1 cellular context compared by ENCODE assay signal in genomic region chr17:37530420-37530819, GRCh38.
TF ChIP-seq lines count a peak whose summit lies in the region.

No MANE protein-coding gene starts in this region.

TF ChIP-seq in WTC11, 78 proteins besides CTCF, POLR2A, EP300 and RAD21 (continued from another document):
- TF ChIP-seq ARID4B (CRISPR knock-in tag; IDR thresholded peaks at IDR 0.05; ENCODE audit: borderline replicate concordance) (no peak), NR2C2 (CRISPR knock-in tag; IDR thresholded peaks at IDR 0.05) (no peak), CREB1 (CRISPR knock-in tag; IDR thresholded peaks at IDR 0.05) (no peak), NR1H2 (CRISPR knock-in tag; IDR thresholded peaks at IDR 0.05) (no peak)
